In genomic region chr17:7842380-7842949, GRCh38 we compare ENCODE assay signal across 8 cellular contexts. TPM values are rescaled to one million over a fixed set of nuclear protein-coding genes. Genes with fewer than 3 reads are reported as not detected.
A peak's percentile ranks its signal among the peaks of the same experiment; 100 is the strongest.
DNase-seq lines count a peak whose midpoint lies in the region; ATAC-seq and TF ChIP-seq lines count a peak whose summit lies in the region.

No MANE protein-coding gene starts in this region.

- peak overlapping the region; percentile 90 to 100 (median 98) for H3K27ac ChIP-seq in dorsolateral prefrontal cortex

- H3K36me3 ChIP-seq in BE2C: peaks cover 13% of the 10 kb centered on the region
- peaks cover 26% of the 10 kb centered on the region for H3K36me3 ChIP-seq in MG63

- H3K4me3 ChIP-seq in BE2C (ENCODE audit: low read depth, low read length) (peak overlapping the region; percentile 77), MG63 (peak overlapping the region; percentile 78), dorsolateral prefrontal cortex (peak overlapping the region; percentile 65 to 94 (median 85))

- DNase-seq in BE2C (peak; percentile 32), MG63 (peak; percentile 91), dorsolateral prefrontal cortex (peak in 5 of 10 donors; percentile 54 to 89 (median 66)), lung microvascular endothelial cell (ENCODE audit: low read depth in 2 of 2) (peak; percentile 82 to 94), NCI-H2196 treated with DMSO at 0.1 percent for 48 hours (lab: John Stamatoyannopoulos, UW; ENCODE audit: unreplicated experiment) (no peak)
- peak; percentile 91 to 97 for DNase-seq in activated CD4-positive, alpha-beta T cell treated with anti-CD3 and anti-CD28 coated beads, Interleukin-2, amount 50 U/mL, for 24 hours (ENCODE audit: low read depth in 1 of 2, low spot score in 1 of 2)
- DNase-seq in stimulated activated CD4-positive, alpha-beta T cell treated with anti-CD3 and anti-CD28 coated beads, TNF-alpha, amount 100 ng/mL, for 48 hours (ENCODE audit: low read depth in 3 of 3): peak; percentile 89 to 93 (median 92)

- peak; percentile 28 for ATAC-seq in GM19455 (IDR thresholded peaks at IDR 0.05; ENCODE audit: unreplicated experiment)

- TF ChIP-seq CTCF in BE2C (IDR thresholded peaks at IDR 0.05; ENCODE audit: low read depth, low read length) (no peak), dorsolateral prefrontal cortex (IDR thresholded peaks at IDR 0.05 in 54 of 56, conservative IDR thresholded peaks at IDR 0.05 in 2 of 56; ENCODE audit: low read depth in 1 of 56, partially characterized antibody in 56 of 56) (no peak)

- H3K27me3 ChIP-seq in BE2C (no peaks in the 10 kb centered on the region), MG63 (no peaks in the 10 kb centered on the region), dorsolateral prefrontal cortex (no peaks in the 10 kb centered on the region)

- H3K9me3 ChIP-seq in BE2C (no peaks in the 10 kb centered on the region), MG63 (no peaks in the 10 kb centered on the region)

- H3K4me1 ChIP-seq in BE2C: peaks cover 2% of the 10 kb centered on the region

- intact Hi-C loops in dorsolateral prefrontal cortex (cut with DNase I): loop anchor here in 1 of 2 donors (10.0 kb wide), 1 partner anchor 312 kb away; the partner anchor contains the start of gene PER1

RNA-seq across cellular contexts. Expression of gene KDM6B, which starts 8.4 kb away (rescaled TPM):
- polyA plus RNA-seq in BE2C (2012; ENCODE audit: insufficient read depth, insufficient read length, low read depth): 28.2 TPM
- 0.07 and 0.20 TPM in 2 replicates for total RNA-seq in MG63 (2014; rRNA removed; shearing (Covaris generic); ENCODE audit: low replicate concordance)
- total RNA-seq in dorsolateral prefrontal cortex (10 to 100 TPM; 12.7 to 38.8 (median 21.8) TPM), lung microvascular endothelial cell (1.3 and 1.8 TPM in 2 replicates)

RNA-seq across cellular contexts. Expression of gene TMEM88, which starts 12.4 kb away (rescaled TPM):
- 98.8 TPM for polyA plus RNA-seq in BE2C (2012; ENCODE audit: insufficient read depth, insufficient read length, low read depth)
- total RNA-seq in MG63 (2014; rRNA removed; shearing (Covaris generic); ENCODE audit: low replicate concordance): not detected in 2 replicates
- total RNA-seq in dorsolateral prefrontal cortex: 10 to 100 TPM in 1 of 120 experiments, 1 to 10 TPM in 114, under 1 TPM in 4, not detected in 1; 0.69 to 10.3 (median 3.2) TPM
- 7.1 and 22.7 TPM in 2 replicates for total RNA-seq in lung microvascular endothelial cell

RNA-seq across cellular contexts. Expression of gene NAA38, which starts 14.9 kb away (rescaled TPM):
- 331 TPM for polyA plus RNA-seq in BE2C (2012; ENCODE audit: insufficient read depth, insufficient read length, low read depth)
- 74.9 and 264 TPM in 2 replicates for total RNA-seq in MG63 (2014; rRNA removed; shearing (Covaris generic); ENCODE audit: low replicate concordance)
- total RNA-seq in dorsolateral prefrontal cortex (100 to 1,000 TPM in 18 of 120 experiments, 10 to 100 TPM in 102; 46.8 to 127 (median 87.8) TPM), lung microvascular endothelial cell (152 and 178 TPM in 2 replicates)

RNA-seq across cellular contexts. Expression of gene CYB5D1, which starts 15.3 kb away (rescaled TPM):
- polyA plus RNA-seq in BE2C (2012; ENCODE audit: insufficient read depth, insufficient read length, low read depth): 21.6 TPM
- 18.2 and 38.2 TPM in 2 replicates for total RNA-seq in MG63 (2014; rRNA removed; shearing (Covaris generic); ENCODE audit: low replicate concordance)
- 10 to 100 TPM; 14.7 to 35.0 (median 23.8) TPM for total RNA-seq in dorsolateral prefrontal cortex
- 4.6 and 5.6 TPM in 2 replicates for total RNA-seq in lung microvascular endothelial cell

RNA-seq across cellular contexts. Expression of gene CHD3, which starts 46.1 kb away (rescaled TPM):
- polyA plus RNA-seq in BE2C (2012; ENCODE audit: insufficient read depth, insufficient read length, low read depth): 66.8 TPM
- total RNA-seq in MG63 (2014; rRNA removed; shearing (Covaris generic); ENCODE audit: low replicate concordance): 49.6 and 51.1 TPM in 2 replicates
- total RNA-seq in dorsolateral prefrontal cortex (100 to 1,000 TPM in 92 of 120 experiments, 10 to 100 TPM in 28; 45.9 to 168 (median 112) TPM), lung microvascular endothelial cell (58.0 and 58.7 TPM in 2 replicates)
